ENCODE assay signal across 9 cellular contexts in genomic region chr4:17510582-17510981, GRCh38. TPM values are rescaled to one million over a fixed set of nuclear protein-coding genes. Genes with fewer than 3 reads are reported as not detected.
DNase-seq lines count a peak whose midpoint lies in the region; ATAC-seq and TF ChIP-seq lines count a peak whose summit lies in the region.
"Had no signal": no experiment of that assay in that cellular context is flagged by ENCODE, and none has a peak within 500 bp of the region (broad histone marks: within the 10 kb centered on the region; RNA-seq: fewer than 3 reads in every experiment).

No MANE protein-coding gene starts in this region.

- WGBS in sigmoid colon, 2 donors = 93 to 94% methylated on average over 3 of the region's 3 CpGs

- no peaks in the 10 kb centered on the region for H3K9me3 Mint-ChIP-seq in activated B cell treated with CpG ODN at 0.5 μM for 24 hours

- TF ChIP-seq EP300 in sigmoid colon (IDR thresholded peaks at IDR 0.05) = no peak

- DNase-seq in HAP-1 (ENCODE audit: low spot score in 2 of 2) (no peak), activated B cell treated with CpG ODN at 0.5 μM for 24 hours (no peak), foreskin fibroblast (no peak), sigmoid colon (no peak), NCI-H748 treated with DMSO at 0.1 percent for 48 hours (lab: John Stamatoyannopoulos, UW) (no peak)

- TF ChIP-seq CTCF in activated B cell treated with CpG ODN at 0.5 μM for 24 hours (IDR thresholded peaks at IDR 0.05) (no peak), foreskin fibroblast (IDR thresholded peaks at IDR 0.05; ENCODE audit: low read depth, low read length) (no peak), sigmoid colon (IDR thresholded peaks at IDR 0.05) (no peak)

- H3K27ac ChIP-seq in sigmoid colon = peak overlapping the region in 2 of 4 donors; percentile 81 to 84

- ATAC-seq in activated B cell treated with CpG ODN at 0.5 μM for 24 hours (ENCODE audit: low read depth) = no peak
- no peak for ATAC-seq in GM21528 (IDR thresholded peaks at IDR 0.05; ENCODE audit: low FRiP score, unreplicated experiment)
- ATAC-seq in HG03457 (IDR thresholded peaks at IDR 0.05; ENCODE audit: unreplicated experiment) = no peak
- ATAC-seq in GM18519 (IDR thresholded peaks at IDR 0.05; ENCODE audit: low FRiP score, unreplicated experiment) = no peak

- no peak overlapping the region for H3K27ac Mint-ChIP-seq in activated B cell treated with CpG ODN at 0.5 μM for 24 hours

- H3K4me1 Mint-ChIP-seq in activated B cell treated with CpG ODN at 0.5 μM for 24 hours = peaks cover 19% of the 10 kb centered on the region

- no peaks in the 10 kb centered on the region for H3K27me3 Mint-ChIP-seq in activated B cell treated with CpG ODN at 0.5 μM for 24 hours

- H3K36me3 Mint-ChIP-seq in activated B cell treated with CpG ODN at 0.5 μM for 24 hours (ENCODE audit: low read depth) = peaks cover 7% of the 10 kb centered on the region

- H3K36me3 ChIP-seq in HAP-1 (replicated peaks) = peaks cover 26% of the 10 kb centered on the region
- H3K36me3 ChIP-seq in sigmoid colon = peaks cover 0 to 16% (median 1%) of the 10 kb centered on the region in 4 donors

- CTCF ChIA-PET in activated B cell treated with CpG ODN at 0.5 μM for 24 hours (lab: Charles Lee) = no interaction called here

- peak overlapping the region; percentile 60 for H3K4me3 ChIP-seq in HAP-1
- H3K4me3 ChIP-seq in foreskin fibroblast (ENCODE audit: low read depth in 1 of 2, low read length in 2 of 2) = peak overlapping the region; percentile 61 to 70
- peak overlapping the region in 3 of 4 donors; percentile 82 to 92 (median 83) for H3K4me3 ChIP-seq in sigmoid colon

- POLR2A ChIA-PET in activated B cell treated with CpG ODN at 0.5 μM for 24 hours (lab: Charles Lee) = no interaction called here

- in situ Hi-C loops in HAP-1 (cut with MboI; ENCODE audit: low sequenced_read_pairs) = no loop called here

- H3K27me3 ChIP-seq in HAP-1 (ENCODE audit: low read depth) (no peaks in the 10 kb centered on the region), sigmoid colon (no peaks in the 10 kb centered on the region)

- H3K4me1 ChIP-seq in HAP-1 = peaks cover 17% of the 10 kb centered on the region
- peaks cover 0 to 23% (median 15%) of the 10 kb centered on the region in 4 donors for H3K4me1 ChIP-seq in sigmoid colon

- H3K9me3 ChIP-seq in HAP-1 (no peaks in the 10 kb centered on the region), sigmoid colon (no peaks in the 10 kb centered on the region)

- intact Hi-C loops in activated B cell treated with CpG ODN at 0.5 μM for 24 hours (cut with micrococcal nuclease) (loop anchor here (2.0 kb wide), 2 partner anchors 66 to 512 kb away; partner anchors contain the start of gene LAP3), sigmoid colon (cut with DNase I) (no loop called here)

- peak overlapping the region; percentile 16 for H3K4me3 Mint-ChIP-seq in activated B cell treated with CpG ODN at 0.5 μM for 24 hours

- TF ChIP-seq POLR2A in sigmoid colon (IDR thresholded peaks at IDR 0.05) = no peak

RNA-seq across cellular contexts. Expression of gene QDPR, which starts 1.3 kb away (rescaled TPM):
- total RNA-seq in activated B cell treated with CpG ODN at 0.5 μM for 24 hours (7.2 and 8.9 TPM in 2 replicates), sigmoid colon (10 to 100 TPM in 3 of 4 donors, 1 to 10 TPM in 1; 8.7 to 19.7 (median 16.5) TPM)
- polyA plus RNA-seq in sigmoid colon = 10 to 100 TPM; 21.7 to 28.9 (median 25.2) TPM

RNA-seq across cellular contexts. Expression of gene CLRN2, which starts 4.4 kb away (rescaled TPM):
- total RNA-seq in activated B cell treated with CpG ODN at 0.5 μM for 24 hours (not detected in 2 replicates), sigmoid colon (not detected)
- not detected for polyA plus RNA-seq in sigmoid colon
- total RNA-seq: NCI-H460 had no signal
